Comparison of ENCODE assay signal across 11 cellular contexts in the genomic region with DNA sequence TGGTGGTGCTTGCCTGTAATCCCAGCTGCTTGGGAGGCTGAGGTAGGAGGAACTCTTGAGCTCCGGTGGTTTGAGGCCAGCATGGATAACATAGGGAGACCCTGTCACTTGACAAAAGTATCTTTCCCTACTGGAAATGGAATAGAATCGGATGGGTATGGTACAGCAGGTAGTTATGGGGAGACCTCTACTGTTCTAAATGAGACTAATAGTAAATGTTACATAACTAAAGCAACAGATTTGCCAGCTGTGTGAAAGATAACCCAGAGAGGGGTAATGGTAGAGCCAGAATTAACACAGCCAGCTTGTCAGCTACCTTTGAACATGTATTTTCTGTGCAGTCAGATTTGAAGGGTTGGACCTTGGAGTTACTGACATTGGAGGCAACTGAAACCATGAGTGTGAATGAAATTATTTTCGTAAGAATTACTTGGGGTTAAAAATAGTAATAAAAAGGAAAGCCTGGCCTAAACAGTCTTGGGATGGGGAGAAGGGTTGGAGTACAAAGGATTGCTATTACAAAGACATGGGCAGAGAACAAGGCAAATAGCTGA. TPM values are rescaled to one million over a fixed set of nuclear protein-coding genes. Genes with fewer than 3 reads are reported as not detected.
A peak's percentile ranks its signal among the peaks of the same experiment; 100 is the strongest.
DNase-seq lines count a peak whose midpoint lies in the region; ATAC-seq and TF ChIP-seq lines count a peak whose summit lies in the region.
"Had no signal": no experiment of that assay in that cellular context is flagged by ENCODE, and none has a peak within 500 bp of the region (broad histone marks: within the 10 kb centered on the region; RNA-seq: fewer than 3 reads in every experiment).

No MANE protein-coding gene starts in this region.

- no peaks in the 10 kb centered on the region for H3K27me3 Mint-ChIP-seq in CD8-positive, alpha-beta T cell (ENCODE audit: low read depth)
- H3K27me3 Mint-ChIP-seq in activated naive CD8-positive, alpha-beta T cell treated with anti-CD3 and anti-CD28 coated beads, Interleukin-2, amount 50 U/mL, for 24 hours = no peaks in the 10 kb centered on the region

- no peak overlapping the region for H3K27ac ChIP-seq in CD8-positive, alpha-beta T cell (ENCODE audit: low read depth, low read length)
- no peak overlapping the region for H3K27ac ChIP-seq in muscle layer of colon (ENCODE audit: low read depth, low read length)
- H3K27ac ChIP-seq: SJSA1, testis had no signal

- H3K4me1 Mint-ChIP-seq in CD8-positive, alpha-beta T cell (ENCODE audit: low read depth) = peaks cover 40% of the 10 kb centered on the region
- peaks cover 31% of the 10 kb centered on the region for H3K4me1 Mint-ChIP-seq in activated naive CD8-positive, alpha-beta T cell treated with anti-CD3 and anti-CD28 coated beads, Interleukin-2, amount 50 U/mL, for 24 hours

- intact Hi-C loops in CD8-positive, alpha-beta T cell (cut with DNase I, micrococcal nuclease) = no loop called here

- no peaks in the 10 kb centered on the region for H3K27me3 ChIP-seq in CD8-positive, alpha-beta T cell (ENCODE audit: insufficient read depth, low read length)
- H3K27me3 ChIP-seq in muscle layer of colon (ENCODE audit: control insufficient read depth in 1 of 2, insufficient read depth in 2 of 2, low read length in 2 of 2) = no peaks in the 10 kb centered on the region
- H3K27me3 ChIP-seq: SJSA1, testis had no signal

- no peaks in the 10 kb centered on the region for H3K9me3 ChIP-seq in CD8-positive, alpha-beta T cell (ENCODE audit: low read length)
- no peaks in the 10 kb centered on the region for H3K9me3 ChIP-seq in muscle layer of colon (ENCODE audit: low read length)
- H3K9me3 ChIP-seq: SJSA1, testis had no signal

- peak overlapping the region; percentile 86 for H3K27ac Mint-ChIP-seq in CD8-positive, alpha-beta T cell
- H3K27ac Mint-ChIP-seq in activated naive CD8-positive, alpha-beta T cell treated with anti-CD3 and anti-CD28 coated beads, Interleukin-2, amount 50 U/mL, for 24 hours = no peak overlapping the region

- H3K9me3 Mint-ChIP-seq in CD8-positive, alpha-beta T cell = no peaks in the 10 kb centered on the region
- H3K9me3 Mint-ChIP-seq in activated naive CD8-positive, alpha-beta T cell treated with anti-CD3 and anti-CD28 coated beads, Interleukin-2, amount 50 U/mL, for 24 hours = no peaks in the 10 kb centered on the region

- H3K36me3 Mint-ChIP-seq in CD8-positive, alpha-beta T cell = peaks cover 39% of the 10 kb centered on the region
- peaks cover 12% of the 10 kb centered on the region for H3K36me3 Mint-ChIP-seq in activated naive CD8-positive, alpha-beta T cell treated with anti-CD3 and anti-CD28 coated beads, Interleukin-2, amount 50 U/mL, for 24 hours (ENCODE audit: low read depth)

- H3K36me3 ChIP-seq in CD8-positive, alpha-beta T cell (ENCODE audit: insufficient read depth, low read length) = peaks cover 16% of the 10 kb centered on the region
- H3K36me3 ChIP-seq in muscle layer of colon (ENCODE audit: insufficient read depth, low read length) = peaks cover 7% of the 10 kb centered on the region

- POLR2A ChIA-PET in CD8-positive, alpha-beta T cell (lab: Charles Lee) = interaction anchor here (1.1 to 1.8 kb wide), 2 partner anchors 9 to 23 kb away, joined by 3 to 7 read pairs; no protein-coding TSS in a partner anchor

- no peak overlapping the region for H3K4me3 ChIP-seq in CD8-positive, alpha-beta T cell (ENCODE audit: low read depth, low read length)
- H3K4me3 ChIP-seq in LNCaP clone FGC (ENCODE audit: low read depth, low read length) (no peak overlapping the region), muscle layer of colon (ENCODE audit: low read depth in 1 of 2, low read length in 2 of 2) (no peak overlapping the region)
- H3K4me3 ChIP-seq: SJSA1, testis had no signal

- no peak overlapping the region for H3K4me3 Mint-ChIP-seq in CD8-positive, alpha-beta T cell
- no peak overlapping the region for H3K4me3 Mint-ChIP-seq in activated naive CD8-positive, alpha-beta T cell treated with anti-CD3 and anti-CD28 coated beads, Interleukin-2, amount 50 U/mL, for 24 hours

- no peak for TF ChIP-seq CTCF in CD8-positive, alpha-beta T cell (IDR thresholded peaks at IDR 0.05)
- peak; percentile 43 for TF ChIP-seq CTCF in LNCaP clone FGC (IDR thresholded peaks at IDR 0.05; ENCODE audit: control insufficient read depth, extremely low read depth, insufficient read depth)

- no peak for ATAC-seq in CD8-positive, alpha-beta T cell
- ATAC-seq in activated naive CD8-positive, alpha-beta T cell treated with anti-CD3 and anti-CD28 coated beads, Interleukin-2, amount 50 U/mL, for 24 hours = peak; percentile 20

- DNase-seq in CD8-positive, alpha-beta T cell = no peak
- DNase-seq in LNCaP clone FGC (ENCODE audit: low read depth) (no peak), COLO829 (ENCODE audit: low spot score) (no peak), 8988T (no peak), SHP77 treated with DMSO at 0.1 percent for 48 hours (lab: John Stamatoyannopoulos, UW) (no peak)
- DNase-seq in activated naive CD8-positive, alpha-beta T cell treated with anti-CD3 and anti-CD28 coated beads, Interleukin-2, amount 50 U/mL, for 24 hours = no peak
- DNase-seq: NCI-H2029; stimulated activated CD4-positive, alpha-beta T cell treated with anti-CD3 and anti-CD28 coated beads, Interleukin-4, amount 100 ng/mL, for 24 hours; testis had no signal

- CTCF ChIA-PET in CD8-positive, alpha-beta T cell (lab: Charles Lee) = interaction anchor here (0.8 to 0.9 kb wide), 2 partner anchors 44 to 246 kb away, joined by 3 read pairs; no protein-coding TSS in a partner anchor

- peak overlapping the region; percentile 7 for H3K9ac ChIP-seq in muscle layer of colon (ENCODE audit: low read length)

- peaks cover 25% of the 10 kb centered on the region for H3K4me1 ChIP-seq in CD8-positive, alpha-beta T cell (ENCODE audit: insufficient read depth, low read length)
- peaks cover 18% of the 10 kb centered on the region for H3K4me1 ChIP-seq in muscle layer of colon (ENCODE audit: insufficient read depth, low read length)
- H3K4me1 ChIP-seq: SJSA1, testis had no signal

RNA-seq across cellular contexts. Expression of a gene that starts 21.7 kb away (rescaled TPM):
- 10 to 100 TPM; 40.1 to 45.9 TPM for total RNA-seq in CD8-positive, alpha-beta T cell

RNA-seq across cellular contexts. Expression of a gene that starts 54.4 kb away (rescaled TPM):
- total RNA-seq in CD8-positive, alpha-beta T cell = 100 to 1,000 TPM; 299 TPM
